Comparison of ENCODE assay signal across 9 cellular contexts in the genomic region with DNA sequence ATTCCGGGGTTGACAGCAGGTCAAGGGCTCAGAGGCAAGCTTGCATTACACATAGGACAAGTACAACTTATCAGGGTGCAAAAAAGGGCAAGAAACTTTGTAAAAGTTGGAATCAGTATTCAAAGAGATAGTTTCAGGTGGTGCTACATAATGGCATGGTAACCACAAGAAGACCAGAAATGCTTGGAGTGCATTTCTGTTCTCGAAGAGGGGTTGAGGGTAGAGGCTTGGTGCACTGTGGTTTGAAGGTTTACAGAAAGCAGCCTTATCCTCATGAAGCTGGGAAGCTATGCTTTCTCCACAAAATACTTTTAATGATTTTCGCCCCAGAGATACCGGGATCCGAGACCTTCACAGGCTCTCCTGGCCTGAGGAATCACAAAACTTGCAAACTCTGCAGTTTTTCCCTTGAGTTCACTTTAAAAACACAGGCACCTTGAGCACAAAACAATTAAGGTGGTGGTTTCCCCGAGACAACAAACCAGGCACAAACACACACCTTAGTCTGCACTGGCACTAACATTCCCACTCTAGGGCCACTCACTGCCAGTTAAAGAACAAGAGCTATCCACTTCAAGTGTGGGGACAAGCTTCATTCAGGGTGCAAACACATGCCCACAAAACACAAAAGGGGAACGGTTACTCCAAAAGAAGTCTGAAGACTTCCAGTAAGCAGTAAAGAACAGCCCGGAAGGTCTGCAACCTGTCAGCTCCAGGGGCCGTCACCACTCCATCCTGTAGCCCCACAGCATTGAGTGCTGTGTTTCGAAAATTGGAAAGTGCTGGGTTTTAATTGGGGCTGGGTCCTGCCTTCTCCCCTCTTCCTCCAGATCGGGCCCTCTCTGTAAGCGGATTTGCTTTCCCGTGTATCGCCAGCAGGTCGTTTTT. TPM values are rescaled to one million over a fixed set of nuclear protein-coding genes. Genes with fewer than 3 reads are reported as not detected.
DNase-seq lines count a peak whose midpoint lies in the region; ATAC-seq and TF ChIP-seq lines count a peak whose summit lies in the region.
"Had no signal": no experiment of that assay in that cellular context is flagged by ENCODE, and none has a peak within 500 bp of the region (broad histone marks: within the 10 kb centered on the region; RNA-seq: fewer than 3 reads in every experiment).

No MANE protein-coding gene starts in this region.

- no peaks in the 10 kb centered on the region for H3K9me3 ChIP-seq in GM23248 (ENCODE audit: low read depth)
- H3K9me3 ChIP-seq in sigmoid colon = no peaks in the 10 kb centered on the region

- no peaks in the 10 kb centered on the region for H3K9me2 ChIP-seq in GM23248 (ENCODE audit: insufficient read depth)

- H3K27me3 ChIP-seq in GM23248 (replicated peaks; ENCODE audit: insufficient read depth) (peaks cover 36% of the 10 kb centered on the region), sigmoid colon (no peaks in the 10 kb centered on the region)

- WGBS in GM23248 (ENCODE audit: low coverage in 1 of 2, low lambda C conversion rate in 2 of 2, missing lambda C conversion rate in 2 of 2), 2 experiments = 68% methylated on average over 15 of the region's 15 CpGs
- WGBS in sigmoid colon, 2 donors = 60 to 85% methylated on average over 15 of the region's 15 CpGs

- H3K27ac ChIP-seq in GM23248 = no peak overlapping the region
- H3K27ac ChIP-seq in sigmoid colon = peak overlapping the region; percentile 94 to 99 (median 98)

- TF ChIP-seq CTCF in glutamatergic neuron (IDR thresholded peaks at IDR 0.05; ENCODE audit: partially characterized antibody, unreplicated experiment) (no peak), sigmoid colon (IDR thresholded peaks at IDR 0.05) (no peak)

- no peak overlapping the region for H3K4me2 ChIP-seq in GM23248 (ENCODE audit: unreplicated experiment)

- no peak for TF ChIP-seq POLR2A in sigmoid colon (IDR thresholded peaks at IDR 0.05)

- H3K4me3 ChIP-seq in GM23248 (0 out of 2 replicates have a peak overlapping the region, but pooled peaks have one; percentile 58), sigmoid colon (peak overlapping the region in 2 of 4 donors; percentile 88 to 94)

- H3K36me3 ChIP-seq in GM23248 (ENCODE audit: low read depth) = no peaks in the 10 kb centered on the region
- H3K36me3 ChIP-seq in sigmoid colon = no peaks in the 10 kb centered on the region

- in situ Hi-C loops in GM23248 (cut with MboI) = loop anchor here (25.0 kb wide), 1 partner anchor 285 kb away; no protein-coding TSS in a partner anchor

- no peaks in the 10 kb centered on the region for H3K4me1 ChIP-seq in GM23248 (ENCODE audit: insufficient read depth)
- peaks cover 0 to 59% (median 52%) of the 10 kb centered on the region in 4 donors for H3K4me1 ChIP-seq in sigmoid colon

- no peak overlapping the region for H3K27ac Mint-ChIP-seq in glutamatergic neuron (ENCODE audit: unreplicated experiment)

- no peak for ATAC-seq in HG02798 (IDR thresholded peaks at IDR 0.05; ENCODE audit: poor library complexity, unreplicated experiment)

- H3K9me3 Mint-ChIP-seq in glutamatergic neuron (ENCODE audit: unreplicated experiment) = peaks cover 3% of the 10 kb centered on the region

- H3K79me2 ChIP-seq in GM23248 (ENCODE audit: insufficient read depth) = no peaks in the 10 kb centered on the region

- intact Hi-C loops in sigmoid colon (cut with DNase I) = loop anchor here (5.0 to 10.0 kb wide), 3 partner anchors 132 to 800 kb away; no protein-coding TSS in a partner anchor

- H3F3A ChIP-seq in GM23248 (ENCODE audit: insufficient read depth) = no peaks in the 10 kb centered on the region

- peaks cover 12% of the 10 kb centered on the region for H3K4me1 Mint-ChIP-seq in glutamatergic neuron (ENCODE audit: low read depth, unreplicated experiment)

- no peaks in the 10 kb centered on the region for H3K36me3 Mint-ChIP-seq in glutamatergic neuron (ENCODE audit: unreplicated experiment)

- DNase-seq in GM23248 = no peak
- peak; percentile 49 for DNase-seq in OCI-M1 (lab: John Stamatoyannopoulos, UW)
- DNase-seq in glutamatergic neuron = no peak
- no peak for DNase-seq in sigmoid colon
- no peak for DNase-seq in DMS53 (lab: John Stamatoyannopoulos, UW)
- no peak for DNase-seq in SKM-1 treated with dmso at 0.1 percent for 144 hours (lab: John Stamatoyannopoulos, UW; ENCODE audit: unreplicated experiment)
- DNase-seq in NK-92 (lab: John Stamatoyannopoulos, UW; ENCODE audit: unreplicated experiment) = no peak
- DNase-seq: NK-92 treated with Interleukin-12 subunit alpha and Interleukin-12 subunit beta, amount 100 ng/mL, for 24 hours had no signal

- peak overlapping the region; percentile 50 for H3K4me3 Mint-ChIP-seq in glutamatergic neuron (ENCODE audit: unreplicated experiment)

- no peak overlapping the region for H2AFZ ChIP-seq in GM23248

- peaks cover 25% of the 10 kb centered on the region for H3K27me3 Mint-ChIP-seq in glutamatergic neuron (ENCODE audit: unreplicated experiment)

- H3K9ac ChIP-seq in GM23248 = no peak overlapping the region

- no peak for TF ChIP-seq EP300 in sigmoid colon (IDR thresholded peaks at IDR 0.05)

- H4K20me1 ChIP-seq in GM23248 (ENCODE audit: insufficient read depth) = no peaks in the 10 kb centered on the region

RNA-seq across cellular contexts. Expression of a gene that starts 29.7 kb away (rescaled TPM):
- total RNA-seq in GM23248 (2014; rRNA removed; shearing (Covaris generic)) = 3.4 and 4.0 TPM in 2 replicates
- polyA plus RNA-seq in GM23248 (2016; fragmentation: Nextera tagmentation; extraction: Ambion mirVana) (7.7 and 8.8 TPM in 2 replicates), sigmoid colon (1 to 10 TPM; 2.3 to 7.6 (median 4.2) TPM)
- total RNA-seq in glutamatergic neuron (ENCODE audit: unreplicated experiment) (16.4 TPM), sigmoid colon (100 to 1,000 TPM in 1 of 4 donors, 10 to 100 TPM in 3; 79.7 to 154 (median 89.1) TPM)
